ENCODE assay signal across 9 cellular contexts in the genomic region with DNA sequence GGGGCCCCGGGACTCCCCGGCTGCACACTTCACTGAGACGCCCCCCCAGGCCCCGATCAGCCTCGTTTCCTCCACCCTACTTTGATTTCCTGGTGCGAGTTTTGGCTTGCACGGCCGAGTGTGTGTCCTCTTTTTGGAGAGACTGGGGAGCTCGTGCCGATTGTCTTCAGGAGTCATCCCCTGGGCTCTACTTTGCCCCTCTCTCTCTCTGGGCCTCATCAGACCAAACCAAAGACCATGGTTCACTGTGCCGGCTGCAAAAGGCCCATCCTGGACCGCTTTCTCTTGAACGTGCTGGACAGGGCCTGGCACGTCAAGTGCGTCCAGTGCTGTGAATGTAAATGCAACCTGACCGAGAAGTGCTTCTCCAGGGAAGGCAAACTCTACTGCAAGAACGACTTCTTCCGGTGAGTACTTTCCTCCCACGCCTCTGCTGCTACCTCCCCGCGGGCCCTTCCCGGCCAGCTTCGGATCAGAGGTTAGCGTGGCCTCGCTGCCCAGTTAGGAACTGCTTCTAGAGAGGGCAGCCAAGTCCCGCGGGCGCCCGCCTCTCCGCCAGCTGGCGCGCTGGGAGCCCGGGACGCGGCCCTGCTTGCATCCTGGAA. TPM values are rescaled to one million over a fixed set of nuclear protein-coding genes. Genes with fewer than 3 reads are reported as not detected.
DNase-seq lines count a peak whose midpoint lies in the region; ATAC-seq and TF ChIP-seq lines count a peak whose summit lies in the region.
"Had no signal": no experiment of that assay in that cellular context is flagged by ENCODE, and none has a peak within 500 bp of the region (broad histone marks: within the 10 kb centered on the region; RNA-seq: fewer than 3 reads in every experiment).

No MANE protein-coding gene starts in this region.

- ATAC-seq in activated B cell treated with CpG ODN at 0.5 μM for 24 hours (ENCODE audit: low read depth) (no peak), right cardiac atrium (no peak)
- peak in 1 of 2 donors; percentile 16 for ATAC-seq in stimulated activated naive B cell treated with anti-CD40 and anti-IgM and Interleukin-4, amounts not matched to agents 10 μg/mL and 1 μg/mL and 100 μg/mL, for 72 hours (replicated peaks)

- DNase-seq in activated effector memory CD4-positive, alpha-beta T cell treated with anti-CD3 and anti-CD28 coated beads, Interleukin-2, amount 50 U/mL, for 16 hours, result peak; percentile 67
- DNase-seq in activated effector memory CD4-positive, alpha-beta T cell treated with Interleukin-2 at 50 U/mL for 16 hours, result no peak
- DNase-seq in activated B cell treated with CpG ODN at 0.5 μM for 24 hours (peak; percentile 30), right cardiac atrium (peak in 1 of 3 donors; percentile 48), AG08395 (ENCODE audit: low spot score) (no peak), amygdala (lab: John Stamatoyannopoulos, UW) (no peak), KG1 (lab: John Stamatoyannopoulos, UW) (no peak)
- DNase-seq in stimulated activated naive B cell treated with anti-CD40 and anti-IgM and Interleukin-4, amounts not matched to agents 10 μg/mL and 1 μg/mL and 100 μg/mL, for 72 hours, result no peak
- DNase-seq: stimulated activated CD4-positive, alpha-beta T cell treated with anti-CD3 and anti-CD28 coated beads, Interleukin-4, amount 100 ng/mL, for 4 hours had no signal

- H3K4me1 Mint-ChIP-seq in activated B cell treated with CpG ODN at 0.5 μM for 24 hours, result peaks cover 58% of the 10 kb centered on the region
- peaks cover 48 to 76% of the 10 kb centered on the region in 2 donors for H3K4me1 Mint-ChIP-seq in stimulated activated naive B cell treated with anti-CD40 and anti-IgM and Interleukin-4, amounts not matched to agents 10 μg/mL and 1 μg/mL and 100 μg/mL, for 72 hours

- intact Hi-C loops in activated B cell treated with CpG ODN at 0.5 μM for 24 hours (cut with micrococcal nuclease) (loop anchor here (1.0 to 5.0 kb wide), 2 partner anchors 10 to 311 kb away; a partner anchor contains a TSS), right cardiac atrium (cut with DNase I) (no loop called here)

- no peak for TF ChIP-seq CTCF in activated B cell treated with CpG ODN at 0.5 μM for 24 hours (IDR thresholded peaks at IDR 0.05)

- CTCF ChIA-PET in activated B cell treated with CpG ODN at 0.5 μM for 24 hours (lab: Charles Lee), result no interaction called here

- H3K27me3 Mint-ChIP-seq in activated B cell treated with CpG ODN at 0.5 μM for 24 hours, result peaks cover 68% of the 10 kb centered on the region
- peaks cover 70 to 86% of the 10 kb centered on the region in 2 donors for H3K27me3 Mint-ChIP-seq in stimulated activated naive B cell treated with anti-CD40 and anti-IgM and Interleukin-4, amounts not matched to agents 10 μg/mL and 1 μg/mL and 100 μg/mL, for 72 hours

- peak overlapping the region; percentile 17 for H3K4me3 ChIP-seq in right cardiac atrium (ENCODE audit: low read length)

- peak overlapping the region; percentile 24 for H3K27ac Mint-ChIP-seq in activated B cell treated with CpG ODN at 0.5 μM for 24 hours
- H3K27ac Mint-ChIP-seq in stimulated activated naive B cell treated with anti-CD40 and anti-IgM and Interleukin-4, amounts not matched to agents 10 μg/mL and 1 μg/mL and 100 μg/mL, for 72 hours, result peak overlapping the region; percentile 86

- no peak overlapping the region for H3K27ac ChIP-seq in right cardiac atrium (ENCODE audit: low read length)

- peaks cover 2% of the 10 kb centered on the region for H3K9me3 Mint-ChIP-seq in activated B cell treated with CpG ODN at 0.5 μM for 24 hours
- H3K9me3 Mint-ChIP-seq in stimulated activated naive B cell treated with anti-CD40 and anti-IgM and Interleukin-4, amounts not matched to agents 10 μg/mL and 1 μg/mL and 100 μg/mL, for 72 hours, result peaks cover 0 to 2% of the 10 kb centered on the region in 2 donors

- POLR2A ChIA-PET in activated B cell treated with CpG ODN at 0.5 μM for 24 hours (lab: Charles Lee), result interaction anchor here (1.4 to 2.8 kb wide), 2 partner anchors 9 to 11 kb away, joined by 3 to 11 read pairs; a partner anchor contains a TSS

- WGBS in right cardiac atrium, result 2% methylated on average over 35 of the region's 35 CpGs

- no peaks in the 10 kb centered on the region for H3K9me3 ChIP-seq in right cardiac atrium (ENCODE audit: control insufficient read depth, low read length)

- H3K27me3 ChIP-seq in right cardiac atrium (ENCODE audit: control insufficient read depth, insufficient read depth), result no peaks in the 10 kb centered on the region

- peaks cover 20% of the 10 kb centered on the region for H3K4me1 ChIP-seq in right cardiac atrium (ENCODE audit: control insufficient read depth, insufficient read depth, low read length)

- H3K36me3 Mint-ChIP-seq in activated B cell treated with CpG ODN at 0.5 μM for 24 hours (ENCODE audit: low read depth), result no peaks in the 10 kb centered on the region
- H3K36me3 Mint-ChIP-seq in stimulated activated naive B cell treated with anti-CD40 and anti-IgM and Interleukin-4, amounts not matched to agents 10 μg/mL and 1 μg/mL and 100 μg/mL, for 72 hours, result peaks cover 0 to 17% of the 10 kb centered on the region in 2 donors

- H3K4me3 Mint-ChIP-seq in activated B cell treated with CpG ODN at 0.5 μM for 24 hours, result peak overlapping the region; percentile 76
- peak overlapping the region; percentile 81 to 83 for H3K4me3 Mint-ChIP-seq in stimulated activated naive B cell treated with anti-CD40 and anti-IgM and Interleukin-4, amounts not matched to agents 10 μg/mL and 1 μg/mL and 100 μg/mL, for 72 hours

RNA-seq across cellular contexts. Expression of a gene that starts 0.8 kb away (rescaled TPM):
- not detected in 2 replicates for total RNA-seq in activated B cell treated with CpG ODN at 0.5 μM for 24 hours
- total RNA-seq in right cardiac atrium, result not detected
- not detected for polyA plus RNA-seq in right cardiac atrium

RNA-seq across cellular contexts. Expression of a gene that starts 10.7 kb away (rescaled TPM):
- total RNA-seq in activated B cell treated with CpG ODN at 0.5 μM for 24 hours (73.2 and 86.1 TPM in 2 replicates), right cardiac atrium (10 to 100 TPM; 22.2 to 32.9 (median 24.5) TPM)
- 19.9 TPM for polyA plus RNA-seq in right cardiac atrium

Comparison
In these comparisons a context has a peak if more than half of its experiments do, and no peak if none do; other contexts are left out.
1. DNase-seq: peak in activated effector memory CD4-positive, alpha-beta T cell treated with anti-CD3 and anti-CD28 coated beads, Interleukin-2, amount 50 U/mL, for 16 hours (single experiment) and activated B cell treated with CpG ODN at 0.5 μM for 24 hours (single experiment); none in activated effector memory CD4-positive, alpha-beta T cell treated with Interleukin-2 at 50 U/mL for 16 hours (single experiment), stimulated activated naive B cell treated with anti-CD40 and anti-IgM and Interleukin-4, amounts not matched to agents 10 μg/mL and 1 μg/mL and 100 μg/mL, for 72 hours (single experiment), AG08395 (single experiment), amygdala (0 of 56) and KG1 (single experiment).